8 cellular contexts compared by ENCODE assay signal in genomic region chr3:48716982-48717746, GRCh38. TPM values are rescaled to one million over a fixed set of nuclear protein-coding genes. Genes with fewer than 3 reads are reported as not detected.
DNase-seq lines count a peak whose midpoint lies in the region; ATAC-seq and TF ChIP-seq lines count a peak whose summit lies in the region.

Gene IP6K2, minus strand, starts transcription at chr3:48717221. Its CDS starts 21,930 bp downstream, at chr3:48695291.

- H3K27me3 ChIP-seq in testis = no peaks in the 10 kb centered on the region

- 2 to 10% methylated on average over 10 to 38 of the region's 38 CpGs for WGBS in testis, 2 donors

- H3K36me3 ChIP-seq in testis (ENCODE audit: low read depth, missing control alignments) = no peaks in the 10 kb centered on the region

- no peak for TF ChIP-seq POLR2A in testis (IDR thresholded peaks at IDR 0.05)

- TF ChIP-seq CTCF in omental fat pad (IDR thresholded peaks at IDR 0.05) (no peak), testis (IDR thresholded peaks at IDR 0.05) (no peak)

- H3K4me3 ChIP-seq in GM08714 (ENCODE audit: low read length) (peak within 1 kb of the TSS; percentile 80), testis (peak within 1 kb of the TSS; percentile 74 to 88)

- ATAC-seq in HG02610 (IDR thresholded peaks at IDR 0.05; ENCODE audit: unreplicated experiment) (peak; percentile 97), omental fat pad (ENCODE audit: low FRiP score) (peak; percentile 100)
- ATAC-seq in activated naive CD4-positive, alpha-beta T cell treated with anti-CD3 and anti-CD28 coated beads, Interleukin-2, amount 50 U/mL, for 72 hours = peak; percentile 100

- peak within 1 kb of the TSS; percentile 94 to 99 for H3K27ac Mint-ChIP-seq in activated naive CD4-positive, alpha-beta T cell treated with anti-CD3 and anti-CD28 coated beads, Interleukin-2, amount 50 U/mL, for 72 hours

- no peaks in the 10 kb centered on the region for H3K9me3 ChIP-seq in testis

- DNase-seq in NCI-H1092 treated with DMSO at 0.1 percent for 48 hours (lab: John Stamatoyannopoulos, UW) (peak; percentile 96), SKM-1 (lab: John Stamatoyannopoulos, UW; ENCODE audit: unreplicated experiment) (peak; percentile 97), glomerular endothelial cell (ENCODE audit: extremely low read depth, low read depth, low spot score) (peak; percentile 79), omental fat pad (ENCODE audit: low spot score) (peak; percentile 92), testis (peak; percentile 99)
- peak; percentile 98 to 99 for DNase-seq in activated naive CD4-positive, alpha-beta T cell treated with anti-CD3 and anti-CD28 coated beads, Interleukin-2, amount 50 U/mL, for 72 hours (ENCODE audit: low spot score in 2 of 2)

- peaks cover 9 to 29% of the 10 kb centered on the region in 2 donors for H3K36me3 Mint-ChIP-seq in activated naive CD4-positive, alpha-beta T cell treated with anti-CD3 and anti-CD28 coated beads, Interleukin-2, amount 50 U/mL, for 72 hours

- intact Hi-C loops in testis (cut with DNase I; ENCODE audit: low total_unique reads) = no loop called here

- peaks cover 3 to 11% of the 10 kb centered on the region in 2 donors for H3K9me3 Mint-ChIP-seq in activated naive CD4-positive, alpha-beta T cell treated with anti-CD3 and anti-CD28 coated beads, Interleukin-2, amount 50 U/mL, for 72 hours

- H3K4me1 ChIP-seq in testis = peaks cover 19% of the 10 kb centered on the region

- H3K27ac ChIP-seq in testis = peak within 1 kb of the TSS; percentile 85 to 95

RNA-seq across cellular contexts. Expression of gene IP6K2, which starts in this region (rescaled TPM):
- 10 to 100 TPM; 53.8 to 73.5 TPM for total RNA-seq in activated naive CD4-positive, alpha-beta T cell treated with anti-CD3 and anti-CD28 coated beads, Interleukin-2, amount 50 U/mL, for 72 hours
- total RNA-seq in glomerular endothelial cell (66.1 and 73.3 TPM in 2 replicates), omental fat pad (10 to 100 TPM; 35.8 to 77.9 (median 73.3) TPM), testis (100 to 1,000 TPM; 114 to 148 TPM)
- polyA plus RNA-seq in testis (ENCODE audit: insufficient read depth, low read depth, low replicate concordance) = 113 TPM

Comparison
In these comparisons a context has a peak if more than half of its experiments do, and no peak if none do; other contexts are left out.
1. Peak in every context shown above with its lines: DNase-seq, ATAC-seq, H3K4me3 ChIP-seq and H3K27ac ChIP-seq.